ENCODE assay signal across 1 cellular context in the genomic region with DNA sequence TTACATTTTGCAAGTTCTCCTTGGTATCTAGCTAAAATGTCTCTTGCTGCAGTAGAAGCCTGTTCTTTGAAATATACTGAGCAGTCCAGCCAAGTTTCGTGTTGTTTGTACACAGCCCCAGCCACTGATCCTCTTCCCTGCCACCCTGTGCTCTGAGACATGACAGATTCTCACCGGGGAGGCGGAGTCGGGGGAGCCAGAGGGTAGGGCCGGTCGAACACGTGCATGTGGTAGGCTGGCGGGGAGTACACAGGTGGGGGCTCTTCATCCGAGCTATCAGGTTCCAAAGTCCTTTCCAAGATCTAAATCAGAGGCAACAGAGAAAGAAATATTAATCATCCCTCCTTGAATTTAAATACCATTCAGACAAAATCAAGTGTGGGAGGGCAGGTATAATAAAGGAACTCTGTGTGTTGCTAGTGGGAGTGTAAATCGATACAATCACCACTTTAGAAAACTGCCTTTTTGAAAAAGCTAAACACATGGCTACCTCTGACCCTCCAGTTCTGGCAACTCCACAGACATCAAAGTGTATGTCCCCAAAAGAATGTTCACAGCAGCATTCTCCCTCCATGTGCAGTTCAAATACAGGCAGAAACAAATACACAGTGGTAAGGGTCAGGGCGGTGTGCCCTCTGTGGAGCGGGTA.
TF ChIP-seq lines count a peak whose summit lies in the region.

No MANE protein-coding gene starts in this region.

TF ChIP-seq in HepG2, 621 proteins besides CTCF, POLR2A, EP300 and RAD21 (continued from another document and continues in another):
- TF ChIP-seq, protein P1, sequence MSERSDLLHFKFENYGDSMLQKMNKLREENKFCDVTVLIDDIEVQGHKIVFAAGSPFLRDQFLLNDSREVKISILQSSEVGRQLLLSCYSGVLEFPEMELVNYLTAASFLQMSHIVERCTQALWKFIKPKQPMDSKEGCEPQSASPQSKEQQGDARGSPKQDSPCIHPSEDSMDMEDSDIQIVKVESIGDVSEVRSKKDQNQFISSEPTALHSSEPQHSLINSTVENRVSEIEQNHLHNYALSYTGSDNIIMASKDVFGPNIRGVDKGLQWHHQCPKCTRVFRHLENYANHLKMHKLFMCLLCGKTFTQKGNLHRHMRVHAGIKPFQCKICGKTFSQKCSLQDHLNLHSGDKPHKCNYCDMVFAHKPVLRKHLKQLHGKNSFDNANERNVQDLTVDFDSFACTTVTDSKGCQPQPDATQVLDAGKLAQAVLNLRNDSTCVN (CRISPR knock-in tag; IDR thresholded peaks at IDR 0.05; ENCODE audit: borderline replicate concordance): no peak
- TF ChIP-seq ZMYM4 (CRISPR knock-in tag; IDR thresholded peaks at IDR 0.05) (0 out of 2 replicates have a peak, but pooled peaks have one; percentile 6), MAFK (conservative IDR thresholded peaks at IDR 0.05 in 1 of 2, IDR thresholded peaks at IDR 0.05 in 1 of 2; ENCODE audit: low read length in 2 of 2) (no peak), GABPB1 (CRISPR knock-in tag; IDR thresholded peaks at IDR 0.05) (0 out of 2 replicates have a peak, but pooled peaks have one; percentile 40), BCL6 (CRISPR knock-in tag; IDR thresholded peaks at IDR 0.05) (peak; percentile 34; the same call in 1 of the 2 replicates), MTA1 (CRISPR knock-in tag; IDR thresholded peaks at IDR 0.05; ENCODE audit: borderline replicate concordance) (peak; percentile 65), FOXC1 (CRISPR knock-in tag; IDR thresholded peaks at IDR 0.05; ENCODE audit: borderline replicate concordance) (no peak), KLF16 (CRISPR knock-in tag; IDR thresholded peaks at IDR 0.05) (no peak), ZNF546 (CRISPR knock-in tag; conservative IDR thresholded peaks at IDR 0.05) (no peak), ISL2 (CRISPR knock-in tag; IDR thresholded peaks at IDR 0.05) (peak; percentile 37; the same call in 1 of the 2 replicates), ARNT2 (CRISPR knock-in tag; IDR thresholded peaks at IDR 0.05; ENCODE audit: low read depth) (no peak; the same call in 1 of the 2 replicates), NR2F2 (IDR thresholded peaks at IDR 0.05; ENCODE audit: borderline replicate concordance, low read depth) (peak; percentile 83), PTBP1 (IDR thresholded peaks at IDR 0.05; ENCODE audit: low read depth, low read length, poor library complexity, severe bottlenecking) (no peak), ZNF670 (CRISPR knock-in tag; IDR thresholded peaks at IDR 0.05; ENCODE audit: borderline replicate concordance) (no peak), ZNF329 (CRISPR knock-in tag; IDR thresholded peaks at IDR 0.05; ENCODE audit: low read depth) (no peak), GFI1 (CRISPR knock-in tag; IDR thresholded peaks at IDR 0.05; ENCODE audit: borderline replicate concordance) (no peak), ATAD3A (CRISPR knock-in tag; IDR thresholded peaks at IDR 0.05) (no peak), SIN3B (IDR thresholded peaks at IDR 0.05; ENCODE audit: low read length) (no peak), CAMTA2 (CRISPR knock-in tag; IDR thresholded peaks at IDR 0.05; ENCODE audit: borderline replicate concordance) (no peak), ZNF616 (CRISPR knock-in tag; IDR thresholded peaks at IDR 0.05; ENCODE audit: low read depth) (no peak), ZBTB21 (CRISPR knock-in tag; IDR thresholded peaks at IDR 0.05) (no peak), XRCC5 (optimal IDR thresholded peaks at IDR 0.05; ENCODE audit: low read length) (peak; percentile 14), PPARG (CRISPR knock-in tag; conservative IDR thresholded peaks at IDR 0.05) (no peak)
- TF ChIP-seq, protein P2, sequence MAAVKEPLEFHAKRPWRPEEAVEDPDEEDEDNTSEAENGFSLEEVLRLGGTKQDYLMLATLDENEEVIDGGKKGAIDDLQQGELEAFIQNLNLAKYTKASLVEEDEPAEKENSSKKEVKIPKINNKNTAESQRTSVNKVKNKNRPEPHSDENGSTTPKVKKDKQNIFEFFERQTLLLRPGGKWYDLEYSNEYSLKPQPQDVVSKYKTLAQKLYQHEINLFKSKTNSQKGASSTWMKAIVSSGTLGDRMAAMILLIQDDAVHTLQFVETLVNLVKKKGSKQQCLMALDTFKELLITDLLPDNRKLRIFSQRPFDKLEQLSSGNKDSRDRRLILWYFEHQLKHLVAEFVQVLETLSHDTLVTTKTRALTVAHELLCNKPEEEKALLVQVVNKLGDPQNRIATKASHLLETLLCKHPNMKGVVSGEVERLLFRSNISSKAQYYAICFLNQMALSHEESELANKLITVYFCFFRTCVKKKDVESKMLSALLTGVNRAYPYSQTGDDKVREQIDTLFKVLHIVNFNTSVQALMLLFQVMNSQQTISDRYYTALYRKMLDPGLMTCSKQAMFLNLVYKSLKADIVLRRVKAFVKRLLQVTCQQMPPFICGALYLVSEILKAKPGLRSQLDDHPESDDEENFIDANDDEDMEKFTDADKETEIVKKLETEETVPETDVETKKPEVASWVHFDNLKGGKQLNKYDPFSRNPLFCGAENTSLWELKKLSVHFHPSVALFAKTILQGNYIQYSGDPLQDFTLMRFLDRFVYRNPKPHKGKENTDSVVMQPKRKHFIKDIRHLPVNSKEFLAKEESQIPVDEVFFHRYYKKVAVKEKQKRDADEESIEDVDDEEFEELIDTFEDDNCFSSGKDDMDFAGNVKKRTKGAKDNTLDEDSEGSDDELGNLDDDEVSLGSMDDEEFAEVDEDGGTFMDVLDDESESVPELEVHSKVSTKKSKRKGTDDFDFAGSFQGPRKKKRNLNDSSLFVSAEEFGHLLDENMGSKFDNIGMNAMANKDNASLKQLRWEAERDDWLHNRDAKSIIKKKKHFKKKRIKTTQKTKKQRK (IDR thresholded peaks at IDR 0.05; ENCODE audit: low read length): no peak
- TF ChIP-seq, protein P3, sequence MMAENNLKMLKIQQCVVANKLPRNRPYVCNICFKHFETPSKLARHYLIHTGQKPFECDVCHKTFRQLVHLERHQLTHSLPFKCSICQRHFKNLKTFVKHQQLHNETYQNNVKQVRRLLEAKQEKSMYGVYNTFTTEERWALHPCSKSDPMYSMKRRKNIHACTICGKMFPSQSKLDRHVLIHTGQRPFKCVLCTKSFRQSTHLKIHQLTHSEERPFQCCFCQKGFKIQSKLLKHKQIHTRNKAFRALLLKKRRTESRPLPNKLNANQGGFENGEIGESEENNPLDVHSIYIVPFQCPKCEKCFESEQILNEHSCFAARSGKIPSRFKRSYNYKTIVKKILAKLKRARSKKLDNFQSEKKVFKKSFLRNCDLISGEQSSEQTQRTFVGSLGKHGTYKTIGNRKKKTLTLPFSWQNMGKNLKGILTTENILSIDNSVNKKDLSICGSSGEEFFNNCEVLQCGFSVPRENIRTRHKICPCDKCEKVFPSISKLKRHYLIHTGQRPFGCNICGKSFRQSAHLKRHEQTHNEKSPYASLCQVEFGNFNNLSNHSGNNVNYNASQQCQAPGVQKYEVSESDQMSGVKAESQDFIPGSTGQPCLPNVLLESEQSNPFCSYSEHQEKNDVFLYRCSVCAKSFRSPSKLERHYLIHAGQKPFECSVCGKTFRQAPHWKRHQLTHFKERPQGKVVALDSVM (CRISPR knock-in tag; IDR thresholded peaks at IDR 0.05): no peak
- TF ChIP-seq, protein P4, sequence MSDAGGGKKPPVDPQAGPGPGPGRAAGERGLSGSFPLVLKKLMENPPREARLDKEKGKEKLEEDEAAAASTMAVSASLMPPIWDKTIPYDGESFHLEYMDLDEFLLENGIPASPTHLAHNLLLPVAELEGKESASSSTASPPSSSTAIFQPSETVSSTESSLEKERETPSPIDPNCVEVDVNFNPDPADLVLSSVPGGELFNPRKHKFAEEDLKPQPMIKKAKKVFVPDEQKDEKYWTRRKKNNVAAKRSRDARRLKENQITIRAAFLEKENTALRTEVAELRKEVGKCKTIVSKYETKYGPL (CRISPR knock-in tag; IDR thresholded peaks at IDR 0.05): no peak
- TF ChIP-seq, protein P5, sequence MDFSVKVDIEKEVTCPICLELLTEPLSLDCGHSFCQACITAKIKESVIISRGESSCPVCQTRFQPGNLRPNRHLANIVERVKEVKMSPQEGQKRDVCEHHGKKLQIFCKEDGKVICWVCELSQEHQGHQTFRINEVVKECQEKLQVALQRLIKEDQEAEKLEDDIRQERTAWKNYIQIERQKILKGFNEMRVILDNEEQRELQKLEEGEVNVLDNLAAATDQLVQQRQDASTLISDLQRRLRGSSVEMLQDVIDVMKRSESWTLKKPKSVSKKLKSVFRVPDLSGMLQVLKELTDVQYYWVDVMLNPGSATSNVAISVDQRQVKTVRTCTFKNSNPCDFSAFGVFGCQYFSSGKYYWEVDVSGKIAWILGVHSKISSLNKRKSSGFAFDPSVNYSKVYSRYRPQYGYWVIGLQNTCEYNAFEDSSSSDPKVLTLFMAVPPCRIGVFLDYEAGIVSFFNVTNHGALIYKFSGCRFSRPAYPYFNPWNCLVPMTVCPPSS (IDR thresholded peaks at IDR 0.05): no peak
- TF ChIP-seq, protein P6, sequence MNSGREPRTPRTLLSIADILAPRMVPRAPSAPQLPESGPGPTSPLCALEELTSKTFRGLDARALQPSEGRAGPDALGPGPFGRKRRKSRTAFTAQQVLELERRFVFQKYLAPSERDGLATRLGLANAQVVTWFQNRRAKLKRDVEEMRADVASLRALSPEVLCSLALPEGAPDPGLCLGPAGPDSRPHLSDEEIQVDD (CRISPR knock-in tag; IDR thresholded peaks at IDR 0.05; ENCODE audit: borderline replicate concordance): no peak
- TF ChIP-seq, protein P7, sequence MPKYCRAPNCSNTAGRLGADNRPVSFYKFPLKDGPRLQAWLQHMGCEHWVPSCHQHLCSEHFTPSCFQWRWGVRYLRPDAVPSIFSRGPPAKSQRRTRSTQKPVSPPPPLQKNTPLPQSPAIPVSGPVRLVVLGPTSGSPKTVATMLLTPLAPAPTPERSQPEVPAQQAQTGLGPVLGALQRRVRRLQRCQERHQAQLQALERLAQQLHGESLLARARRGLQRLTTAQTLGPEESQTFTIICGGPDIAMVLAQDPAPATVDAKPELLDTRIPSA (CRISPR knock-in tag; IDR thresholded peaks at IDR 0.05; ENCODE audit: borderline replicate concordance): no peak
- TF ChIP-seq, protein P8, sequence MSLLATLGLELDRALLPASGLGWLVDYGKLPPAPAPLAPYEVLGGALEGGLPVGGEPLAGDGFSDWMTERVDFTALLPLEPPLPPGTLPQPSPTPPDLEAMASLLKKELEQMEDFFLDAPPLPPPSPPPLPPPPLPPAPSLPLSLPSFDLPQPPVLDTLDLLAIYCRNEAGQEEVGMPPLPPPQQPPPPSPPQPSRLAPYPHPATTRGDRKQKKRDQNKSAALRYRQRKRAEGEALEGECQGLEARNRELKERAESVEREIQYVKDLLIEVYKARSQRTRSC (CRISPR knock-in tag; IDR thresholded peaks at IDR 0.05; ENCODE audit: low read depth): no peak
- TF ChIP-seq, protein P9, sequence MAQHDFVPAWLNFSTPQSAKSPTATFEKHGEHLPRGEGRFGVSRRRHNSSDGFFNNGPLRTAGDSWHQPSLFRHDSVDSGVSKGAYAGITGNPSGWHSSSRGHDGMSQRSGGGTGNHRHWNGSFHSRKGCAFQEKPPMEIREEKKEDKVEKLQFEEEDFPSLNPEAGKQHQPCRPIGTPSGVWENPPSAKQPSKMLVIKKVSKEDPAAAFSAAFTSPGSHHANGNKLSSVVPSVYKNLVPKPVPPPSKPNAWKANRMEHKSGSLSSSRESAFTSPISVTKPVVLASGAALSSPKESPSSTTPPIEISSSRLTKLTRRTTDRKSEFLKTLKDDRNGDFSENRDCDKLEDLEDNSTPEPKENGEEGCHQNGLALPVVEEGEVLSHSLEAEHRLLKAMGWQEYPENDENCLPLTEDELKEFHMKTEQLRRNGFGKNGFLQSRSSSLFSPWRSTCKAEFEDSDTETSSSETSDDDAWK (CRISPR knock-in tag; IDR thresholded peaks at IDR 0.05): no peak
- TF ChIP-seq, protein P10, sequence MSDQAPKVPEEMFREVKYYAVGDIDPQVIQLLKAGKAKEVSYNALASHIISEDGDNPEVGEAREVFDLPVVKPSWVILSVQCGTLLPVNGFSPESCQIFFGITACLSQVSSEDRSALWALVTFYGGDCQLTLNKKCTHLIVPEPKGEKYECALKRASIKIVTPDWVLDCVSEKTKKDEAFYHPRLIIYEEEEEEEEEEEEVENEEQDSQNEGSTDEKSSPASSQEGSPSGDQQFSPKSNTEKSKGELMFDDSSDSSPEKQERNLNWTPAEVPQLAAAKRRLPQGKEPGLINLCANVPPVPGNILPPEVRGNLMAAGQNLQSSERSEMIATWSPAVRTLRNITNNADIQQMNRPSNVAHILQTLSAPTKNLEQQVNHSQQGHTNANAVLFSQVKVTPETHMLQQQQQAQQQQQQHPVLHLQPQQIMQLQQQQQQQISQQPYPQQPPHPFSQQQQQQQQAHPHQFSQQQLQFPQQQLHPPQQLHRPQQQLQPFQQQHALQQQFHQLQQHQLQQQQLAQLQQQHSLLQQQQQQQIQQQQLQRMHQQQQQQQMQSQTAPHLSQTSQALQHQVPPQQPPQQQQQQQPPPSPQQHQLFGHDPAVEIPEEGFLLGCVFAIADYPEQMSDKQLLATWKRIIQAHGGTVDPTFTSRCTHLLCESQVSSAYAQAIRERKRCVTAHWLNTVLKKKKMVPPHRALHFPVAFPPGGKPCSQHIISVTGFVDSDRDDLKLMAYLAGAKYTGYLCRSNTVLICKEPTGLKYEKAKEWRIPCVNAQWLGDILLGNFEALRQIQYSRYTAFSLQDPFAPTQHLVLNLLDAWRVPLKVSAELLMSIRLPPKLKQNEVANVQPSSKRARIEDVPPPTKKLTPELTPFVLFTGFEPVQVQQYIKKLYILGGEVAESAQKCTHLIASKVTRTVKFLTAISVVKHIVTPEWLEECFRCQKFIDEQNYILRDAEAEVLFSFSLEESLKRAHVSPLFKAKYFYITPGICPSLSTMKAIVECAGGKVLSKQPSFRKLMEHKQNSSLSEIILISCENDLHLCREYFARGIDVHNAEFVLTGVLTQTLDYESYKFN (CRISPR knock-in tag; conservative IDR thresholded peaks at IDR 0.05): peak; percentile 84
- TF ChIP-seq, protein P11, sequence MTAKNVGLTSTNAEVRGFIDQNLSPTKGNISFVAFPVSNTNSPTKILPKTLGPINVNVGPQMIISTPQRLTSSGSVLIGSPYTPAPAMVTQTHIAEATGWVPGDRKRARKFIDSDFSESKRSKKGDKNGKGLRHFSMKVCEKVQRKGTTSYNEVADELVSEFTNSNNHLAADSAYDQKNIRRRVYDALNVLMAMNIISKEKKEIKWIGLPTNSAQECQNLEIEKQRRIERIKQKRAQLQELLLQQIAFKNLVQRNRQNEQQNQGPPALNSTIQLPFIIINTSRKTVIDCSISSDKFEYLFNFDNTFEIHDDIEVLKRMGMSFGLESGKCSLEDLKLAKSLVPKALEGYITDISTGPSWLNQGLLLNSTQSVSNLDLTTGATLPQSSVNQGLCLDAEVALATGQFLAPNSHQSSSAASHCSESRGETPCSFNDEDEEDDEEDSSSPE (CRISPR knock-in tag; IDR thresholded peaks at IDR 0.05): 0 out of 2 replicates have a peak, but pooled peaks have one; percentile 28
- TF ChIP-seq, protein P12, sequence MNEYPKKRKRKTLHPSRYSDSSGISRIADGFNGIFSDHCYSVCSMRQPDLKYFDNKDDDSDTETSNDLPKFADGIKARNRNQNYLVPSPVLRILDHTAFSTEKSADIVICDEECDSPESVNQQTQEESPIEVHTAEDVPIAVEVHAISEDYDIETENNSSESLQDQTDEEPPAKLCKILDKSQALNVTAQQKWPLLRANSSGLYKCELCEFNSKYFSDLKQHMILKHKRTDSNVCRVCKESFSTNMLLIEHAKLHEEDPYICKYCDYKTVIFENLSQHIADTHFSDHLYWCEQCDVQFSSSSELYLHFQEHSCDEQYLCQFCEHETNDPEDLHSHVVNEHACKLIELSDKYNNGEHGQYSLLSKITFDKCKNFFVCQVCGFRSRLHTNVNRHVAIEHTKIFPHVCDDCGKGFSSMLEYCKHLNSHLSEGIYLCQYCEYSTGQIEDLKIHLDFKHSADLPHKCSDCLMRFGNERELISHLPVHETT (CRISPR knock-in tag; conservative IDR thresholded peaks at IDR 0.05): no peak
